ENCODE assay signal across 27 cellular contexts in genomic region chr11:59271811-59272327, GRCh38. TPM values are rescaled to one million over a fixed set of nuclear protein-coding genes. Genes with fewer than 3 reads are reported as not detected.
DNase-seq lines count a peak whose midpoint lies in the region; ATAC-seq and TF ChIP-seq lines count a peak whose summit lies in the region.
"Had no signal": no experiment of that assay in that cellular context is flagged by ENCODE, and none has a peak within 500 bp of the region (broad histone marks: within the 10 kb centered on the region; RNA-seq: fewer than 3 reads in every experiment).

No MANE protein-coding gene starts in this region.

- no peak for TF ChIP-seq CTCF in OCI-LY1 (IDR thresholded peaks at IDR 0.05; ENCODE audit: low read length)
- no peak for TF ChIP-seq CTCF in transverse colon (IDR thresholded peaks at IDR 0.05)

- H3K4me2 ChIP-seq in OCI-LY1 (ENCODE audit: low read length), result peak overlapping the region; percentile 59

- H3K4me3 ChIP-seq in OCI-LY1 (ENCODE audit: low read depth, low read length, poor library complexity, severe bottlenecking), result peak overlapping the region; percentile 18
- H3K4me3 ChIP-seq in transverse colon, result no peak overlapping the region
- H3K4me3 ChIP-seq: ascending aorta, dorsolateral prefrontal cortex, K562, left ventricle myocardium inferior, tibial artery had no signal

- H3K4me1 ChIP-seq in OCI-LY1 (ENCODE audit: insufficient read depth, low read length, severe bottlenecking) (peaks cover 79% of the 10 kb centered on the region), transverse colon (peaks cover 3 to 21% (median 10%) of the 10 kb centered on the region in 4 donors)
- H3K4me1 ChIP-seq: ascending aorta, left ventricle myocardium inferior, tibial artery had no signal

- TF ChIP-seq POLR2A in transverse colon (IDR thresholded peaks at IDR 0.05), result no peak

- in situ Hi-C loops in transverse colon (cut with MboI; ENCODE audit: low pct_ligation_motif_present in 1 of 4, low pct_unique_long_range_greater_than_20kb in 1 of 4, low sequenced_read_pairs in 3 of 4), result no loop called here

- no peaks in the 10 kb centered on the region for H3K27me3 ChIP-seq in OCI-LY1 (ENCODE audit: insufficient read depth, low read length)
- H3K27me3 ChIP-seq in transverse colon, result no peaks in the 10 kb centered on the region
- H3K27me3 ChIP-seq: ascending aorta, tibial artery had no signal

- no peaks in the 10 kb centered on the region for H3K9me2 ChIP-seq in OCI-LY1 (ENCODE audit: low read depth, low read length)

- H4K20me1 ChIP-seq in OCI-LY1 (ENCODE audit: insufficient read depth, low read length), result no peaks in the 10 kb centered on the region

- no peak overlapping the region for H2AFZ ChIP-seq in OCI-LY1 (ENCODE audit: low read length)

- peaks cover 34% of the 10 kb centered on the region for H3K36me3 ChIP-seq in OCI-LY1 (ENCODE audit: insufficient read depth, low read length)
- no peaks in the 10 kb centered on the region for H3K36me3 ChIP-seq in transverse colon
- H3K36me3 ChIP-seq: ascending aorta, left ventricle myocardium inferior, tibial artery had no signal

- no peaks in the 10 kb centered on the region for H3K79me2 ChIP-seq in OCI-LY1 (ENCODE audit: insufficient read depth, low read length)

- TF ChIP-seq EP300 in transverse colon (IDR thresholded peaks at IDR 0.05; ENCODE audit: low read depth), result no peak

- DNase-seq in NCI-H2029 (lab: John Stamatoyannopoulos, UW) (peak; percentile 56), NCI-H2029 treated with DMSO at 0.1 percent for 48 hours (lab: John Stamatoyannopoulos, UW) (no peak), left colon (no peak), transverse colon (no peak), NCI-H128 (lab: John Stamatoyannopoulos, UW; ENCODE audit: unreplicated experiment) (no peak)
- DNase-seq: 8988T; activated naive CD4-positive, alpha-beta T cell treated with Interleukin-2 at 50 U/mL for 16 hours; activated T-cell treated with anti-CD3 and anti-CD28 coated beads, Interleukin-2, amount 50 U/mL, for 4 hours; AML-193; dorsolateral prefrontal cortex; foreskin fibroblast; H7; left ventricle myocardium inferior; NCI-H226; NCI-H748 treated with DMSO at 0.1 percent for 48 hours; SHP77; stimulated activated CD4-positive, alpha-beta T cell treated with anti-CD3 and anti-CD28 coated beads, Interleukin-2, amount 100 ng/mL, for 24 hours; SW 1271; tibial artery had no signal

- peak; percentile 60 for ATAC-seq in left colon
- ATAC-seq in activated CD4-positive, CD25-positive, alpha-beta regulatory T cell treated with anti-CD3 and anti-CD28 coated beads, Interleukin-2, amount 50 U/mL, for 24 hours, result no peak
- ATAC-seq in HG03139 (IDR thresholded peaks at IDR 0.05; ENCODE audit: unreplicated experiment), result no peak
- ATAC-seq: activated T-cell treated with anti-CD3 and anti-CD28 coated beads, Interleukin-2, amount 50 U/mL, for 4 hours; K562 had no signal

- intact Hi-C loops in left colon (cut with DNase I, micrococcal nuclease), result no loop called here
- intact Hi-C loops in transverse colon (cut with DNase I; ENCODE audit: low total_unique reads), result no loop called here

- H3K27ac ChIP-seq in OCI-LY1 (ENCODE audit: low read depth, low read length, poor library complexity, severe bottlenecking), result peak overlapping the region; percentile 97
- H3K27ac ChIP-seq in transverse colon, result peak overlapping the region in 3 of 4 donors; percentile 67 to 76 (median 69)
- H3K27ac ChIP-seq: ascending aorta, dorsolateral prefrontal cortex, left ventricle myocardium inferior, tibial artery had no signal

- H3K9ac ChIP-seq in OCI-LY1 (ENCODE audit: low read length), result peak overlapping the region; percentile 53

- H3K9me3 ChIP-seq in OCI-LY1 (ENCODE audit: low read length), result no peaks in the 10 kb centered on the region
- no peaks in the 10 kb centered on the region for H3K9me3 ChIP-seq in transverse colon
- H3K9me3 ChIP-seq: ascending aorta, left ventricle myocardium inferior, tibial artery had no signal

- WGBS in transverse colon (ENCODE audit: low coverage in 1 of 2), 2 donors, result 76% methylated on average over 4 of the region's 4 CpGs; no CpG with 5 or more reads in 1 of the 2 donors

- no peaks in the 10 kb centered on the region for H3F3A ChIP-seq in OCI-LY1 (ENCODE audit: insufficient read depth, low read length)

RNA-seq across cellular contexts. Expression of gene MPEG1, which starts 59.1 kb away (rescaled TPM):
- total RNA-seq in left colon, result 10 to 100 TPM in 1 of 2 donors, 1 to 10 TPM in 1; 5.0 to 24.2 TPM
- total RNA-seq in transverse colon, result 10 to 100 TPM in 1 of 4 donors, 1 to 10 TPM in 3; 4.6 to 16.5 (median 7.5) TPM
- total RNA-seq: activated CD8-positive, alpha-beta memory T cell treated with anti-CD3 and anti-CD28 coated beads for 36 hours; epithelial cell of proximal tubule; H7; pulmonary artery endothelial cell had no signal
